In the genomic region with DNA sequence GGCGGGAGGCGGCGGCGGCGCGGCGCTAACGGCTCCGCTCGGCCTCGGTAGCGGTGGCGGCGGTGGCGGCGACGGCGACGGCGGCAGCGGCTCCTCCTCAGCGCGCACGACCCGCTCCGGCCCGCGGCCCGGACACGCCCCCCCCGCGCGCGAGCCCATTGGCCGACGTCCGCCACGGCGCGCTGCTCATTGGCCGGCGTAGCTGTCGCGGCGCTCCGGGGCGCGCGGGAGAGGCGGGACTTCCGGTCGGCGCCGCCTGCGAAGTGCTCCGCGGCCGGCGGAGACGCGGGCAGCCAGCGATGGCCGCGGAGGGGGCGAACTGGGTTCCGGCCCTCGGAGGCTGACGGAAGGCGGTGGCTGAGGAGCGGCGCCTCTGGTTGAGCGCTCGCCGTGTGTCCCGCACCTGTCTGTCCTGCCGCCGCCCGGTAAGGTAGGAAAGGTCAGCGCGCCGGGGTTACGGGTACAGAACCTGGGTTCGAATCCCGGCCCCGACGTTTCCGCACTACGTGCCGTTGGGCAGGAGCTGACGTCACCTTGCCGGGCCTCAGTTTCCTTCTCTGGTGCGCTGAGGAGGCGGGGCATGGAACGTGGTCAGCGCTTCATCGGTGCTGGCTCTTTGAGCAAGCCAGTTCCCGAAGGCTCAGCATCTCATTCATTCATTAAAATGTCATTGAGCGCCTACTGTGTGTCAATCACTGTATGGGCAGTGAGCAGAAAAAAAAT, we compare ENCODE assay signal across 1 cellular context.
TF ChIP-seq lines count a peak whose summit lies in the region.

A gene (minus strand): TSS at position 108 of the 723 bp plus-strand sequence. CDS start 13,826 bp downstream, outside the sequence.

TF ChIP-seq in HepG2, 621 proteins besides CTCF, POLR2A, EP300 and RAD21 (continued from another document and continues in another):
- TF ChIP-seq, protein P1, sequence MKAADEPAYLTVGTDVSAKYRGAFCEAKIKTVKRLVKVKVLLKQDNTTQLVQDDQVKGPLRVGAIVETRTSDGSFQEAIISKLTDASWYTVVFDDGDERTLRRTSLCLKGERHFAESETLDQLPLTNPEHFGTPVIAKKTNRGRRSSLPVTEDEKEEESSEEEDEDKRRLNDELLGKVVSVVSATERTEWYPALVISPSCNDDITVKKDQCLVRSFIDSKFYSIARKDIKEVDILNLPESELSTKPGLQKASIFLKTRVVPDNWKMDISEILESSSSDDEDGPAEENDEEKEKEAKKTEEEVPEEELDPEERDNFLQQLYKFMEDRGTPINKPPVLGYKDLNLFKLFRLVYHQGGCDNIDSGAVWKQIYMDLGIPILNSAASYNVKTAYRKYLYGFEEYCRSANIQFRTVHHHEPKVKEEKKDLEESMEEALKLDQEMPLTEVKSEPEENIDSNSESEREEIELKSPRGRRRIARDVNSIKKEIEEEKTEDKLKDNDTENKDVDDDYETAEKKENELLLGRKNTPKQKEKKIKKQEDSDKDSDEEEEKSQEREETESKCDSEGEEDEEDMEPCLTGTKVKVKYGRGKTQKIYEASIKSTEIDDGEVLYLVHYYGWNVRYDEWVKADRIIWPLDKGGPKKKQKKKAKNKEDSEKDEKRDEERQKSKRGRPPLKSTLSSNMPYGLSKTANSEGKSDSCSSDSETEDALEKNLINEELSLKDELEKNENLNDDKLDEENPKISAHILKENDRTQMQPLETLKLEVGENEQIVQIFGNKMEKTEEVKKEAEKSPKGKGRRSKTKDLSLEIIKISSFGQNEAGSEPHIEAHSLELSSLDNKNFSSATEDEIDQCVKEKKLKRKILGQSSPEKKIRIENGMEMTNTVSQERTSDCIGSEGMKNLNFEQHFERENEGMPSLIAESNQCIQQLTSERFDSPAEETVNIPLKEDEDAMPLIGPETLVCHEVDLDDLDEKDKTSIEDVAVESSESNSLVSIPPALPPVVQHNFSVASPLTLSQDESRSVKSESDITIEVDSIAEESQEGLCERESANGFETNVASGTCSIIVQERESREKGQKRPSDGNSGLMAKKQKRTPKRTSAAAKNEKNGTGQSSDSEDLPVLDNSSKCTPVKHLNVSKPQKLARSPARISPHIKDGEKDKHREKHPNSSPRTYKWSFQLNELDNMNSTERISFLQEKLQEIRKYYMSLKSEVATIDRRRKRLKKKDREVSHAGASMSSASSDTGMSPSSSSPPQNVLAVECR (CRISPR knock-in tag; IDR thresholded peaks at IDR 0.05; ENCODE audit: borderline replicate concordance): peak; percentile 88
- TF ChIP-seq, protein P2, sequence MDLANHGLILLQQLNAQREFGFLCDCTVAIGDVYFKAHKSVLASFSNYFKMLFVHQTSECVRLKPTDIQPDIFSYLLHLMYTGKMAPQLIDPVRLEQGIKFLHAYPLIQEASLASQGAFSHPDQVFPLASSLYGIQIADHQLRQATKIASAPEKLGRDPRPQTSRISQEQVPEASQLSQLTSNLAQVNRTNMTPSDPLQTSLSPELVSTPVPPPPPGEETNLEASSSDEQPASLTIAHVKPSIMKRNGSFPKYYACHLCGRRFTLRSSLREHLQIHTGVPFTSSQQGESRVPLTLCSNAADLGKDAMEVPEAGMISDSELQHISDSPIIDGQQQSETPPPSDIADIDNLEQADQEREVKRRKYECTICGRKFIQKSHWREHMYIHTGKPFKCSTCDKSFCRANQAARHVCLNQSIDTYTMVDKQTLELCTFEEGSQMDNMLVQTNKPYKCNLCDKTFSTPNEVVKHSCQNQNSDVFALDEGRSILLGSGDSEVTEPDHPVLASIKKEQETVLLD (CRISPR knock-in tag; IDR thresholded peaks at IDR 0.05; ENCODE audit: low read depth): peak; percentile 95
- TF ChIP-seq SRSF1 (optimal IDR thresholded peaks at IDR 0.05; ENCODE audit: low read depth, low read length) (no peak), MATR3 (CRISPR knock-in tag; IDR thresholded peaks at IDR 0.05) (no peak), ZNF761 (CRISPR knock-in tag; conservative IDR thresholded peaks at IDR 0.05) (no peak), EED (CRISPR knock-in tag; IDR thresholded peaks at IDR 0.05) (peak; percentile 96), ZNF335 (CRISPR knock-in tag; IDR thresholded peaks at IDR 0.05) (no peak), GABPB1 (CRISPR knock-in tag; IDR thresholded peaks at IDR 0.05) (peak; percentile 93), JUNB (CRISPR knock-in tag; IDR thresholded peaks at IDR 0.05; ENCODE audit: borderline replicate concordance) (no peak), KAT8 (CRISPR knock-in tag; IDR thresholded peaks at IDR 0.05) (peak; percentile 58; the same call in 1 of the 2 replicates), SMAD1 (CRISPR knock-in tag; IDR thresholded peaks at IDR 0.05; ENCODE audit: borderline replicate concordance, low read depth) (0 out of 2 replicates have a peak, but pooled peaks have one; percentile 21), MED13 (CRISPR knock-in tag; IDR thresholded peaks at IDR 0.05) (0 out of 2 replicates have a peak, but pooled peaks have one; percentile 58), ZNF451 (CRISPR knock-in tag; IDR thresholded peaks at IDR 0.05) (peak; percentile 69; the same call in 1 of the 2 replicates), ZNF329 (CRISPR knock-in tag; IDR thresholded peaks at IDR 0.05; ENCODE audit: low read depth) (no peak), YEATS4 (CRISPR knock-in tag; IDR thresholded peaks at IDR 0.05; ENCODE audit: borderline replicate concordance) (peak; percentile 65; the same call in 1 of the 2 replicates), ATF7-NPFF (CRISPR knock-in tag; IDR thresholded peaks at IDR 0.05; ENCODE audit: low read depth) (peak; percentile 63; the same call in 1 of the 2 replicates), SNAI1 (CRISPR knock-in tag; IDR thresholded peaks at IDR 0.05; ENCODE audit: borderline replicate concordance) (no peak), RARG (CRISPR knock-in tag; IDR thresholded peaks at IDR 0.05; ENCODE audit: low read depth) (no peak), ZNF337 (CRISPR knock-in tag; IDR thresholded peaks at IDR 0.05; ENCODE audit: borderline replicate concordance, low read depth) (no peak), TOE1 (CRISPR knock-in tag; IDR thresholded peaks at IDR 0.05) (no peak), HMGA1 (CRISPR knock-in tag; conservative IDR thresholded peaks at IDR 0.05) (no peak), ZNF552 (CRISPR knock-in tag; IDR thresholded peaks at IDR 0.05; ENCODE audit: borderline replicate concordance) (peak; percentile 71; the same call in 1 of the 2 replicates), ZNF772 (CRISPR knock-in tag; IDR thresholded peaks at IDR 0.05) (peak; percentile 78), U2AF1 (optimal IDR thresholded peaks at IDR 0.05; ENCODE audit: low read depth, low read length) (no peak), TOPORS (CRISPR knock-in tag; IDR thresholded peaks at IDR 0.05) (no peak), PHF5A (CRISPR knock-in tag; IDR thresholded peaks at IDR 0.05; ENCODE audit: low read depth, unreplicated experiment) (no peak), RFX1 (IDR thresholded peaks at IDR 0.05) (no peak)
- TF ChIP-seq, protein P3, sequence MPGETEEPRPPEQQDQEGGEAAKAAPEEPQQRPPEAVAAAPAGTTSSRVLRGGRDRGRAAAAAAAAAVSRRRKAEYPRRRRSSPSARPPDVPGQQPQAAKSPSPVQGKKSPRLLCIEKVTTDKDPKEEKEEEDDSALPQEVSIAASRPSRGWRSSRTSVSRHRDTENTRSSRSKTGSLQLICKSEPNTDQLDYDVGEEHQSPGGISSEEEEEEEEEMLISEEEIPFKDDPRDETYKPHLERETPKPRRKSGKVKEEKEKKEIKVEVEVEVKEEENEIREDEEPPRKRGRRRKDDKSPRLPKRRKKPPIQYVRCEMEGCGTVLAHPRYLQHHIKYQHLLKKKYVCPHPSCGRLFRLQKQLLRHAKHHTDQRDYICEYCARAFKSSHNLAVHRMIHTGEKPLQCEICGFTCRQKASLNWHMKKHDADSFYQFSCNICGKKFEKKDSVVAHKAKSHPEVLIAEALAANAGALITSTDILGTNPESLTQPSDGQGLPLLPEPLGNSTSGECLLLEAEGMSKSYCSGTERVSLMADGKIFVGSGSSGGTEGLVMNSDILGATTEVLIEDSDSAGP (CRISPR knock-in tag; IDR thresholded peaks at IDR 0.05; ENCODE audit: borderline replicate concordance): peak; percentile 58; the same call in 1 of the 2 replicates
- TF ChIP-seq, protein P4, sequence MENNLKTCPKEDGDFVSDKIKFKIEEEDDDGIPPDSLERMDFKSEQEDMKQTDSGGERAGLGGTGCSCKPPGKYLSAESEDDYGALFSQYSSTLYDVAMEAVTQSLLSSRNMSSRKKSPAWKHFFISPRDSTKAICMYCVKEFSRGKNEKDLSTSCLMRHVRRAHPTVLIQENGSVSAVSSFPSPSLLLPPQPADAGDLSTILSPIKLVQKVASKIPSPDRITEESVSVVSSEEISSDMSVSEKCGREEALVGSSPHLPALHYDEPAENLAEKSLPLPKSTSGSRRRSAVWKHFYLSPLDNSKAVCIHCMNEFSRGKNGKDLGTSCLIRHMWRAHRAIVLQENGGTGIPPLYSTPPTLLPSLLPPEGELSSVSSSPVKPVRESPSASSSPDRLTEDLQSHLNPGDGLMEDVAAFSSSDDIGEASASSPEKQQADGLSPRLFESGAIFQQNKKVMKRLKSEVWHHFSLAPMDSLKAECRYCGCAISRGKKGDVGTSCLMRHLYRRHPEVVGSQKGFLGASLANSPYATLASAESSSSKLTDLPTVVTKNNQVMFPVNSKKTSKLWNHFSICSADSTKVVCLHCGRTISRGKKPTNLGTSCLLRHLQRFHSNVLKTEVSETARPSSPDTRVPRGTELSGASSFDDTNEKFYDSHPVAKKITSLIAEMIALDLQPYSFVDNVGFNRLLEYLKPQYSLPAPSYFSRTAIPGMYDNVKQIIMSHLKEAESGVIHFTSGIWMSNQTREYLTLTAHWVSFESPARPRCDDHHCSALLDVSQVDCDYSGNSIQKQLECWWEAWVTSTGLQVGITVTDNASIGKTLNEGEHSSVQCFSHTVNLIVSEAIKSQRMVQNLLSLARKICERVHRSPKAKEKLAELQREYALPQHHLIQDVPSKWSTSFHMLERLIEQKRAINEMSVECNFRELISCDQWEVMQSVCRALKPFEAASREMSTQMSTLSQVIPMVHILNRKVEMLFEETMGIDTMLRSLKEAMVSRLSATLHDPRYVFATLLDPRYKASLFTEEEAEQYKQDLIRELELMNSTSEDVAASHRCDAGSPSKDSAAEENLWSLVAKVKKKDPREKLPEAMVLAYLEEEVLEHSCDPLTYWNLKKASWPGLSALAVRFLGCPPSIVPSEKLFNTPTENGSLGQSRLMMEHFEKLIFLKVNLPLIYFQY (CRISPR knock-in tag; IDR thresholded peaks at IDR 0.05; ENCODE audit: borderline replicate concordance): peak; percentile 18; the same call in 1 of the 2 replicates
- TF ChIP-seq, protein P5, sequence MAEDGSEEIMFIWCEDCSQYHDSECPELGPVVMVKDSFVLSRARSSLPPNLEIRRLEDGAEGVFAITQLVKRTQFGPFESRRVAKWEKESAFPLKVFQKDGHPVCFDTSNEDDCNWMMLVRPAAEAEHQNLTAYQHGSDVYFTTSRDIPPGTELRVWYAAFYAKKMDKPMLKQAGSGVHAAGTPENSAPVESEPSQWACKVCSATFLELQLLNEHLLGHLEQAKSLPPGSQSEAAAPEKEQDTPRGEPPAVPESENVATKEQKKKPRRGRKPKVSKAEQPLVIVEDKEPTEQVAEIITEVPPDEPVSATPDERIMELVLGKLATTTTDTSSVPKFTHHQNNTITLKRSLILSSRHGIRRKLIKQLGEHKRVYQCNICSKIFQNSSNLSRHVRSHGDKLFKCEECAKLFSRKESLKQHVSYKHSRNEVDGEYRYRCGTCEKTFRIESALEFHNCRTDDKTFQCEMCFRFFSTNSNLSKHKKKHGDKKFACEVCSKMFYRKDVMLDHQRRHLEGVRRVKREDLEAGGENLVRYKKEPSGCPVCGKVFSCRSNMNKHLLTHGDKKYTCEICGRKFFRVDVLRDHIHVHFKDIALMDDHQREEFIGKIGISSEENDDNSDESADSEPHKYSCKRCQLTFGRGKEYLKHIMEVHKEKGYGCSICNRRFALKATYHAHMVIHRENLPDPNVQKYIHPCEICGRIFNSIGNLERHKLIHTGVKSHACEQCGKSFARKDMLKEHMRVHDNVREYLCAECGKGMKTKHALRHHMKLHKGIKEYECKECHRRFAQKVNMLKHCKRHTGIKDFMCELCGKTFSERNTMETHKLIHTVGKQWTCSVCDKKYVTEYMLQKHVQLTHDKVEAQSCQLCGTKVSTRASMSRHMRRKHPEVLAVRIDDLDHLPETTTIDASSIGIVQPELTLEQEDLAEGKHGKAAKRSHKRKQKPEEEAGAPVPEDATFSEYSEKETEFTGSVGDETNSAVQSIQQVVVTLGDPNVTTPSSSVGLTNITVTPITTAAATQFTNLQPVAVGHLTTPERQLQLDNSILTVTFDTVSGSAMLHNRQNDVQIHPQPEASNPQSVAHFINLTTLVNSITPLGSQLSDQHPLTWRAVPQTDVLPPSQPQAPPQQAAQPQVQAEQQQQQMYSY (CRISPR knock-in tag; IDR thresholded peaks at IDR 0.05): no peak
- TF ChIP-seq, protein P6, sequence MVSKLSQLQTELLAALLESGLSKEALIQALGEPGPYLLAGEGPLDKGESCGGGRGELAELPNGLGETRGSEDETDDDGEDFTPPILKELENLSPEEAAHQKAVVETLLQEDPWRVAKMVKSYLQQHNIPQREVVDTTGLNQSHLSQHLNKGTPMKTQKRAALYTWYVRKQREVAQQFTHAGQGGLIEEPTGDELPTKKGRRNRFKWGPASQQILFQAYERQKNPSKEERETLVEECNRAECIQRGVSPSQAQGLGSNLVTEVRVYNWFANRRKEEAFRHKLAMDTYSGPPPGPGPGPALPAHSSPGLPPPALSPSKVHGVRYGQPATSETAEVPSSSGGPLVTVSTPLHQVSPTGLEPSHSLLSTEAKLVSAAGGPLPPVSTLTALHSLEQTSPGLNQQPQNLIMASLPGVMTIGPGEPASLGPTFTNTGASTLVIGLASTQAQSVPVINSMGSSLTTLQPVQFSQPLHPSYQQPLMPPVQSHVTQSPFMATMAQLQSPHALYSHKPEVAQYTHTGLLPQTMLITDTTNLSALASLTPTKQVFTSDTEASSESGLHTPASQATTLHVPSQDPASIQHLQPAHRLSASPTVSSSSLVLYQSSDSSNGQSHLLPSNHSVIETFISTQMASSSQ (IDR thresholded peaks at IDR 0.05; ENCODE audit: low read depth): no peak
- TF ChIP-seq, protein P6 (CRISPR knock-in tag; IDR thresholded peaks at IDR 0.05; ENCODE audit: borderline replicate concordance): peak; percentile 56
- TF ChIP-seq, protein P7, sequence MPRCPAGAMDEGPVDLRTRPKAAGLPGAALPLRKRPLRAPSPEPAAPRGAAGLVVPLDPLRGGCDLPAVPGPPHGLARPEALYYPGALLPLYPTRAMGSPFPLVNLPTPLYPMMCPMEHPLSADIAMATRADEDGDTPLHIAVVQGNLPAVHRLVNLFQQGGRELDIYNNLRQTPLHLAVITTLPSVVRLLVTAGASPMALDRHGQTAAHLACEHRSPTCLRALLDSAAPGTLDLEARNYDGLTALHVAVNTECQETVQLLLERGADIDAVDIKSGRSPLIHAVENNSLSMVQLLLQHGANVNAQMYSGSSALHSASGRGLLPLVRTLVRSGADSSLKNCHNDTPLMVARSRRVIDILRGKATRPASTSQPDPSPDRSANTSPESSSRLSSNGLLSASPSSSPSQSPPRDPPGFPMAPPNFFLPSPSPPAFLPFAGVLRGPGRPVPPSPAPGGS (CRISPR knock-in tag; IDR thresholded peaks at IDR 0.05): peak; percentile 60; the same call in 1 of the 2 replicates
